20 cellular contexts compared by ENCODE assay signal in the genomic region with DNA sequence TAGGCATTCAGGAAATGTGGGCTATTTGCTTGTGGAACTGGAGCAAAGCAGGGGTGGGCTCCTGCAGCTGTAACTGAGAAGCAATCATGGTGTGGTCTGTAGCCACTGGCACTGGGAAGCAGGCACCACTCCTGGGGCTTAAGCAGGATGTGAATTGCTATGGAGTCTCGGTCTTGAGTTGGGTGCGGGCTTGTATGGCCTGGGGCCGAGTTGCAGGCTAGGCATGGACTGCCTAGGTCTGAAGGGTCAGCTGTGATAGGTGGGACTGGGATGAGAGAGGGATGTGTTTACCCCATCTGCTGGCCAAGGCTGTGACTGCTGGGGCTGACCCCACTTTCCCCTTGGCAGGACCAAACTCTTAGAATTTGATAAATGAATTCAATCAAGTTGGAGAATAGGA. TPM values are rescaled to one million over a fixed set of nuclear protein-coding genes. Genes with fewer than 3 reads are reported as not detected.
A peak's percentile ranks its signal among the peaks of the same experiment; 100 is the strongest.
DNase-seq lines count a peak whose midpoint lies in the region; ATAC-seq, FAIRE-seq and TF ChIP-seq lines count a peak whose summit lies in the region.
"Had no signal": no experiment of that assay in that cellular context is flagged by ENCODE, and none has a peak within 500 bp of the region (broad histone marks: within the 10 kb centered on the region; RNA-seq: fewer than 3 reads in every experiment).

No MANE protein-coding gene starts in this region.

- H4K91ac ChIP-seq in H1 (replicated peaks; ENCODE audit: insufficient read length, low read length) = no peak overlapping the region

- no peaks in the 10 kb centered on the region for H3K9me2 ChIP-seq in HCT116 (ENCODE audit: insufficient read depth)

- H4K5ac ChIP-seq in H1 (ENCODE audit: insufficient read length, low read depth, low read length) = no peak overlapping the region

- no peak overlapping the region for H4K8ac ChIP-seq in H1 (ENCODE audit: extremely low read depth, insufficient read depth, low read length)

- H3K27ac ChIP-seq in HCT116 (ENCODE audit: low read depth, low read length) (no peak overlapping the region), H1 (ENCODE audit: low read depth, low read length) (no peak overlapping the region), spleen (no peak overlapping the region)

- no peaks in the 10 kb centered on the region for H3K27me3 Mint-ChIP-seq in activated CD8-positive, alpha-beta T cell treated with anti-CD3 and anti-CD28 coated beads for 36 hours

- peak; percentile 75 for FAIRE-seq in H1 (lab: Jason Lieb, UNC)
- FAIRE-seq: D721Med, G401.6, GM12891 had no signal

- H3K36me3 ChIP-seq in HCT116 (ENCODE audit: control insufficient read depth in 1 of 2, insufficient read depth in 2 of 2, low read length in 2 of 2) (no peaks in the 10 kb centered on the region), H1 (ENCODE audit: control insufficient read depth in 2 of 4, insufficient read depth in 4 of 4, low read length in 3 of 4) (peaks cover 0 to 7% (median 3%) of the 10 kb centered on the region in 4 experiments; a peak in 5 of 8 replicates), spleen (no peaks in the 10 kb centered on the region)
- H3K36me3 ChIP-seq: BE2C had no signal

- H4K20me1 ChIP-seq in HCT116 (ENCODE audit: insufficient read depth) (no peaks in the 10 kb centered on the region), H1 (replicated peaks in 1 of 2; ENCODE audit: control insufficient read depth in 1 of 2, insufficient read depth in 2 of 2, low read length in 2 of 2) (no peaks in the 10 kb centered on the region)

- no peak overlapping the region for H2AFZ ChIP-seq in HCT116 (ENCODE audit: low read depth, low read length, poor library complexity, severe bottlenecking)
- no peak overlapping the region for H2AFZ ChIP-seq in H1 (ENCODE audit: low read length)

- CTCF ChIA-PET in HCT116 (lab: Charles Lee) = no interaction called here
- CTCF ChIA-PET in H1 (lab: Charles Lee; ENCODE audit: partially characterized antibody) = interaction anchor here (0.6 to 2.0 kb wide), 6 partner anchors 11 to 267 kb away, joined by 3 to 4 read pairs (median 4); no protein-coding TSS in a partner anchor
- CTCF ChIA-PET in activated CD8-positive, alpha-beta T cell treated with anti-CD3 and anti-CD28 coated beads for 36 hours (lab: Charles Lee) = no interaction called here

- no peaks in the 10 kb centered on the region for H3K79me1 ChIP-seq in H1 (ENCODE audit: low read depth, low read length)

- H2BK120ac ChIP-seq in H1 (replicated peaks; ENCODE audit: low read depth, low read length) = no peak overlapping the region

- intact Hi-C loops in HCT116 (cut with micrococcal nuclease) = no loop called here
- intact Hi-C loops in spleen (cut with DNase I; ENCODE audit: low total_unique reads) = no loop called here
- intact Hi-C loops in activated CD8-positive, alpha-beta T cell treated with anti-CD3 and anti-CD28 coated beads for 36 hours (cut with micrococcal nuclease) = no loop called here

- no peaks in the 10 kb centered on the region for H3K4me1 Mint-ChIP-seq in activated CD8-positive, alpha-beta T cell treated with anti-CD3 and anti-CD28 coated beads for 36 hours (ENCODE audit: low read depth)
- H3K4me1 Mint-ChIP-seq: CD4-positive, alpha-beta memory T cell had no signal

- H3K27me3 ChIP-seq in HCT116 (ENCODE audit: insufficient read depth, low read length) (no peaks in the 10 kb centered on the region), H1 (replicated peaks in 1 of 4; ENCODE audit: control insufficient read depth in 3 of 4, extremely low read depth in 1 of 4, insufficient read depth in 3 of 4, low read length in 3 of 4) (no peaks in the 10 kb centered on the region), spleen (replicated peaks in 1 of 7) (no peaks in the 10 kb centered on the region)
- H3K27me3 ChIP-seq: BE2C had no signal

- H3K4me3 ChIP-seq in HCT116 (replicated peaks in 1 of 2; ENCODE audit: low read depth in 1 of 2, low read length in 2 of 2) = no peak overlapping the region
- no peak overlapping the region for H3K4me3 ChIP-seq in H1 (ENCODE audit: extremely low read depth in 1 of 4, insufficient read depth in 2 of 4, low read depth in 3 of 4, low read length in 4 of 4)
- H3K4me3 ChIP-seq in spleen = no peak overlapping the region

- peaks cover 28% of the 10 kb centered on the region for H3K9me3 Mint-ChIP-seq in activated CD8-positive, alpha-beta T cell treated with anti-CD3 and anti-CD28 coated beads for 36 hours

- no peak overlapping the region for H3K56ac ChIP-seq in H1 (replicated peaks; ENCODE audit: insufficient read length, low read depth, low read length)

- H3K9ac ChIP-seq in HCT116 (ENCODE audit: low read length) (no peak overlapping the region), H1 (replicated peaks in 1 of 4; ENCODE audit: extremely low read depth in 1 of 4, low read depth in 3 of 4, low read length in 3 of 4) (no peak overlapping the region)

- no TSS peak for BruUV-seq in HCT116 (replicated peaks; lab: Mats Ljungman, UMichigan)

- 0 out of 2 replicates have a peak overlapping the region, but pooled peaks have one; percentile 24 for H2AK5ac ChIP-seq in H1 (ENCODE audit: low read depth, low read length)

- H2BK5ac ChIP-seq in H1 (ENCODE audit: low read depth, low read length) = no peak overlapping the region

- H2BK20ac ChIP-seq in H1 (ENCODE audit: low read length) = no peak overlapping the region

- POLR2A ChIA-PET in HCT116 (lab: Charles Lee) (no interaction called here), H1 (lab: Charles Lee; ENCODE audit: partially characterized antibody) (interaction anchor here (0.6 kb wide), 1 partner anchor 540 kb away, joined by 4 read pairs; no protein-coding TSS in a partner anchor)
- POLR2A ChIA-PET in activated CD8-positive, alpha-beta T cell treated with anti-CD3 and anti-CD28 coated beads for 36 hours (lab: Charles Lee) = no interaction called here

- RAD21 ChIA-PET in HCT116 (lab: Charles Lee; ENCODE audit: low non-redundant PET in 1 of 2, low total read pairs in 2 of 2, uncharacterized antibody in 2 of 2, unreplicated experiment in 2 of 2) = no interaction called here

- TF ChIP-seq CTCF in HCT116 (IDR thresholded peaks at IDR 0.05 in 2 of 3, conservative IDR thresholded peaks at IDR 0.05 in 1 of 3; ENCODE audit: borderline replicate concordance in 1 of 3, insufficient read depth in 1 of 3, low read depth in 2 of 3, low read length in 2 of 3) (peak in 1 of 3 experiments; percentile 15; a peak in 1 of 6 replicates), H1 (IDR thresholded peaks at IDR 0.05; ENCODE audit: control extremely low read depth in 1 of 3, insufficient read depth in 1 of 3, low read depth in 1 of 3, low read length in 3 of 3) (peak; percentile 49 to 78 (median 77)), spleen (IDR thresholded peaks at IDR 0.05 in 8 of 11, conservative IDR thresholded peaks at IDR 0.05 in 3 of 11) (no peak)
- no peak for TF ChIP-seq CTCF in activated CD8-positive, alpha-beta T cell treated with anti-CD3 and anti-CD28 coated beads for 36 hours (IDR thresholded peaks at IDR 0.05)

- H3K4me3 Mint-ChIP-seq in activated CD8-positive, alpha-beta T cell treated with anti-CD3 and anti-CD28 coated beads for 36 hours = no peak overlapping the region
- H3K4me3 Mint-ChIP-seq: CD4-positive, alpha-beta memory T cell had no signal

- H3K14ac ChIP-seq in H1 (ENCODE audit: insufficient read length) = no peak overlapping the region

- H3K36me3 Mint-ChIP-seq in activated CD8-positive, alpha-beta T cell treated with anti-CD3 and anti-CD28 coated beads for 36 hours (ENCODE audit: low read depth) = no peaks in the 10 kb centered on the region

- no peak overlapping the region for H3K4ac ChIP-seq in H1 (replicated peaks; ENCODE audit: insufficient read length, low read depth, low read length)

- H3K23ac ChIP-seq in H1 (ENCODE audit: insufficient read length) = no peak overlapping the region

- no peak overlapping the region for H2BK15ac ChIP-seq in H1 (ENCODE audit: low read length)

- no peak for TF ChIP-seq EP300 in H1 (IDR thresholded peaks at IDR 0.05; ENCODE audit: borderline replicate concordance in 1 of 2, low read depth in 2 of 2, low read length in 2 of 2)

- TF ChIP-seq RAD21 in HCT116 (IDR thresholded peaks at IDR 0.05; ENCODE audit: low read depth) (no peak), H1 (IDR thresholded peaks at IDR 0.05 in 1 of 2, conservative IDR thresholded peaks at IDR 0.05 in 1 of 2; ENCODE audit: low read depth in 2 of 2, low read length in 2 of 2) (peak; percentile 55 to 67)

- H3K79me2 ChIP-seq in HCT116 (ENCODE audit: insufficient read depth, low read length) (no peaks in the 10 kb centered on the region), H1 (ENCODE audit: control insufficient read depth in 1 of 2, insufficient read depth in 2 of 2, low read length in 2 of 2) (no peaks in the 10 kb centered on the region)

- TF ChIP-seq POLR2A in HCT116 (IDR thresholded peaks at IDR 0.05; ENCODE audit: borderline replicate concordance, extremely low read depth, insufficient read depth, insufficient read length) (no peak), H1 (IDR thresholded peaks at IDR 0.05; ENCODE audit: control extremely low read depth in 1 of 2, low read depth in 2 of 2, low read length in 2 of 2) (no peak), spleen (IDR thresholded peaks at IDR 0.05) (no peak)

- H3K23me2 ChIP-seq in H1 (ENCODE audit: low read depth, low read length) = no peaks in the 10 kb centered on the region

- peak; percentile 50; the same call in 1 of the 2 replicates for ATAC-seq in HCT116
- ATAC-seq in GM21423 (IDR thresholded peaks at IDR 0.05; ENCODE audit: unreplicated experiment) = no peak
- ATAC-seq in activated CD8-positive, alpha-beta T cell treated with anti-CD3 and anti-CD28 coated beads for 36 hours = no peak

- peak; percentile 77 for DNase-seq in ELF-1 (ENCODE audit: low read depth, low spot score)
- no peak for DNase-seq in HCT116 (ENCODE audit: low read depth, low spot score)
- peak in 1 of 2 experiments; percentile 41 for DNase-seq in H1 (ENCODE audit: low read depth in 1 of 2, low spot score in 2 of 2)
- DNase-seq in islet precursor cell = peak; percentile 49
- no peak for DNase-seq in NCI-H1092 (lab: John Stamatoyannopoulos, UW)
- DNase-seq in spleen = no peak
- no peak for DNase-seq in activated CD8-positive, alpha-beta T cell treated with anti-CD3 and anti-CD28 coated beads for 36 hours
- DNase-seq: 8988T; BE2C; CD4-positive, alpha-beta memory T cell; DMS79; GOT3; KG1; NCI-H1436 treated with DMSO at 0.1 percent for 48 hours; NCI-H2081; NCI-H748 treated with DMSO at 0.1 percent for 48 hours had no signal

- WGBS in H1 (ENCODE audit: extremely low coverage in 1 of 2, insufficient coverage in 1 of 2, insufficient read length in 1 of 2, insufficient replicate concordance in 2 of 2, low coverage in 1 of 2, low lambda C conversion rate in 2 of 2, missing lambda C conversion rate in 1 of 2), 2 experiments = 73% methylated on average over 3 of the region's 3 CpGs; no CpG with 5 or more reads in 1 of the 2 experiments
- 80 to 85% (median 84%) methylated on average over 3 of the region's 3 CpGs for WGBS in spleen, 5 donors

- H3K27ac Mint-ChIP-seq in activated CD8-positive, alpha-beta T cell treated with anti-CD3 and anti-CD28 coated beads for 36 hours = no peak overlapping the region
- H3K27ac Mint-ChIP-seq: CD4-positive, alpha-beta memory T cell had no signal

- H2BK12ac ChIP-seq in H1 (ENCODE audit: low read depth, low read length) = no peak overlapping the region

- peaks cover 0 to 15% of the 10 kb centered on the region in 2 experiments; a peak in 2 of 4 replicates for H3K9me3 ChIP-seq in HCT116 (ENCODE audit: control insufficient read depth in 1 of 2, insufficient read depth in 1 of 2, low read depth in 1 of 2, low read length in 2 of 2)
- H3K9me3 ChIP-seq in H1 (ENCODE audit: insufficient read depth in 2 of 2, low read depth in 1 of 2, low read length in 1 of 2) = peaks cover 0 to 5% of the 10 kb centered on the region in 2 experiments; a peak in 1 of 4 replicates
- H3K9me3 ChIP-seq in spleen = peaks cover 8 to 98% (median 81%) of the 10 kb centered on the region in 8 donors
- H3K9me3 ChIP-seq: BE2C had no signal

- H3K4me2 ChIP-seq in HCT116 (ENCODE audit: low read length) = no peak overlapping the region
- no peak overlapping the region for H3K4me2 ChIP-seq in H1 (ENCODE audit: insufficient read depth in 1 of 2, low read depth in 2 of 2, low read length in 2 of 2)

- no peaks in the 10 kb centered on the region for H3K4me1 ChIP-seq in HCT116 (ENCODE audit: control insufficient read depth in 1 of 2, insufficient read depth in 2 of 2, low read length in 2 of 2)
- no peaks in the 10 kb centered on the region for H3K4me1 ChIP-seq in H1 (replicated peaks in 1 of 4; ENCODE audit: control insufficient read depth in 3 of 4, insufficient read depth in 4 of 4, low read length in 3 of 4)
- H3K4me1 ChIP-seq in spleen = no peaks in the 10 kb centered on the region
- H3K4me1 ChIP-seq: BE2C had no signal

- no peak overlapping the region for H3K18ac ChIP-seq in H1 (ENCODE audit: extremely low read depth, low read length)

RNA-seq across cellular contexts. Expression of a gene that starts 43.0 kb away (rescaled TPM):
- total RNA-seq in HCT116 (2021; ENCODE audit: unreplicated experiment) = 0.05 TPM
- not detected in 2 replicates for polyA plus RNA-seq in HCT116 (2012)
- total RNA-seq in H1 (2021; fragmentation: NEBNext Ultra II Directional; extraction: Animal tissue kit (Norgen Biotek cat#: 25700)) = 25.9 and 26.9 TPM in 2 replicates
- 7.9 and 11.8 TPM in 2 replicates for polyA plus RNA-seq in H1 (2011; rRNA removed)
- 10.0 TPM for polyA plus RNA-seq in H1 (2011; cell fraction: cytosol; rRNA removed)
- polyA plus RNA-seq in H1 (2011; cell fraction: nucleus; rRNA removed) = 19.8 TPM
- 10.6 to 12.4 TPM (median 11.8 TPM) in 4 replicates for polyA plus RNA-seq in H1 (2012, experiment 1 of 2)
- polyA plus RNA-seq in H1 (2012, experiment 2 of 2) = 5.5 TPM
- polyA plus RNA-seq in H1 (2013, experiment 1 of 2) = 13.8 TPM
- polyA plus RNA-seq in H1 (2013, experiment 2 of 2) = 13.3 TPM
- 40.6 and 43.2 TPM in 2 replicates for polyA minus RNA-seq in H1 (2011; rRNA and poly(A)+ RNA removed)
- polyA minus RNA-seq in H1 (2011; cell fraction: cytosol; rRNA and poly(A)+ RNA removed) = 14.8 TPM
- 21.8 TPM for polyA minus RNA-seq in H1 (2011; cell fraction: nucleus; rRNA and poly(A)+ RNA removed)
- 1 to 10 TPM in 5 of 7 donors, under 1 TPM in 2; 0.72 to 6.6 (median 3.1) TPM for total RNA-seq in spleen
- under 1 TPM; 0.05 to 0.38 (median 0.17) TPM for polyA plus RNA-seq in spleen
- under 1 TPM; 0.02 to 0.07 TPM for total RNA-seq in activated CD8-positive, alpha-beta T cell treated with anti-CD3 and anti-CD28 coated beads for 36 hours
- total RNA-seq: CD4-positive, alpha-beta memory T cell had no signal

Comparison
In these comparisons a context has a peak if more than half of its experiments do, and no peak if none do; other contexts are left out.
1. DNase-seq: peak in ELF-1 (single experiment) and islet precursor cell (single experiment); none in HCT116 (single experiment), NCI-H1092 (single experiment), spleen (single experiment) and activated CD8-positive, alpha-beta T cell treated with anti-CD3 and anti-CD28 coated beads for 36 hours (single experiment).
2. CTCF ChIP-seq: peak in H1 (3 of 3); none in spleen (0 of 11) and activated CD8-positive, alpha-beta T cell treated with anti-CD3 and anti-CD28 coated beads for 36 hours (single experiment).